Comparison of ENCODE assay signal across 1 cellular context in the genomic region with DNA sequence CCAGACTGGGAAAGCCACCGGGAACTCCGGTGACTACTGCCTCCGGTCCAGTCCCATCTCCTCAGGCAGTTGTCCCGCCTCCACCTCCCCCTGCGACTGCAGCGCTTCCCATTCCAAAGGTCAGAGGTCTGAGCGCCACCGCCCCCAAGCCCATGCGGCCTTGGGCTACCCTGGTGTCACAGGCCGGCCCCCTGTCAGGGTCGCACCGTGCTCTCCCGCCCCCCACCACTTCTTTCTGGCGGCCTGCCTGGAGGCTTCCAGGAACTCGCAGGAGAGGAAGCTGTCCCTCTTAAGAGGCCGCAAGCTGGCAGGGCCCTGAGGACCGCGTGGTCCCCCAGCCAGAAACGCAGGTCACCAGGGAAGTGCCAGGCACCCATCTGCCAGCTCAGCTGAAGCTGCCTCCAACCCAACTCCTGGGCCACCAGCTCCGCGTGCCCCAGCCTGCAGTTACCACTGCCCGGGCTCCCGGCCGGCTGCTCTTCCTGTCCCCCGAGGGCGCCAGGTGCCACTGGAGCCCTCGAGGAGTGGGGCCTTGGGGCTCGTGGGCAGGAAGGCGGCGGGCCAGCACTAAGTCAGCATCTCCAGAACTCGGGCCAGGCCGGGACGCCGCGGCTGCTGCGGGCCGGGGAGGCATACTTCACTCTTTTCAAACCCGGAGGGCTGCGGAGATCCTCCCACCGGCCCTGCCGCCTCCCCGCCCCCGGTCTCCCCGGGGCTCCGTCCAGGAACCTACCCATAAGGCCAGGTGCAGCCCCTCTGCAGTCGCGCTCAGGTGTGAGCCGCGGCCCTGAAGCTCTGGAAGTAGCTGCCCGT.
TF ChIP-seq lines count a peak whose summit lies in the region.

No MANE protein-coding gene starts in this region.

TF ChIP-seq in HepG2, 621 proteins besides CTCF, POLR2A, EP300 and RAD21 (continued from another document and continues in another):
- peak; percentile 38; the same call in 1 of the 2 replicates for TF ChIP-seq ZBTB14 (CRISPR knock-in tag; IDR thresholded peaks at IDR 0.05)
- peak; percentile 96; the same call in 1 of the 2 replicates for TF ChIP-seq ZNF761 (CRISPR knock-in tag; conservative IDR thresholded peaks at IDR 0.05)
- peak; percentile 87; the same call in 1 of the 2 replicates for TF ChIP-seq ZSCAN29 (CRISPR knock-in tag; conservative IDR thresholded peaks at IDR 0.05)
- no peak for TF ChIP-seq TCF7L2 (IDR thresholded peaks at IDR 0.05; ENCODE audit: low read depth, low read length)
- peak; percentile 99 for TF ChIP-seq HIVEP1 (CRISPR knock-in tag; IDR thresholded peaks at IDR 0.05)
- TF ChIP-seq KLF16 (CRISPR knock-in tag; IDR thresholded peaks at IDR 0.05) = peak; percentile 58 to 91; a peak in 2 of 4 replicates
- peak; percentile 99 for TF ChIP-seq NRL (CRISPR knock-in tag; IDR thresholded peaks at IDR 0.05; ENCODE audit: borderline replicate concordance)
- TF ChIP-seq, protein P1, sequence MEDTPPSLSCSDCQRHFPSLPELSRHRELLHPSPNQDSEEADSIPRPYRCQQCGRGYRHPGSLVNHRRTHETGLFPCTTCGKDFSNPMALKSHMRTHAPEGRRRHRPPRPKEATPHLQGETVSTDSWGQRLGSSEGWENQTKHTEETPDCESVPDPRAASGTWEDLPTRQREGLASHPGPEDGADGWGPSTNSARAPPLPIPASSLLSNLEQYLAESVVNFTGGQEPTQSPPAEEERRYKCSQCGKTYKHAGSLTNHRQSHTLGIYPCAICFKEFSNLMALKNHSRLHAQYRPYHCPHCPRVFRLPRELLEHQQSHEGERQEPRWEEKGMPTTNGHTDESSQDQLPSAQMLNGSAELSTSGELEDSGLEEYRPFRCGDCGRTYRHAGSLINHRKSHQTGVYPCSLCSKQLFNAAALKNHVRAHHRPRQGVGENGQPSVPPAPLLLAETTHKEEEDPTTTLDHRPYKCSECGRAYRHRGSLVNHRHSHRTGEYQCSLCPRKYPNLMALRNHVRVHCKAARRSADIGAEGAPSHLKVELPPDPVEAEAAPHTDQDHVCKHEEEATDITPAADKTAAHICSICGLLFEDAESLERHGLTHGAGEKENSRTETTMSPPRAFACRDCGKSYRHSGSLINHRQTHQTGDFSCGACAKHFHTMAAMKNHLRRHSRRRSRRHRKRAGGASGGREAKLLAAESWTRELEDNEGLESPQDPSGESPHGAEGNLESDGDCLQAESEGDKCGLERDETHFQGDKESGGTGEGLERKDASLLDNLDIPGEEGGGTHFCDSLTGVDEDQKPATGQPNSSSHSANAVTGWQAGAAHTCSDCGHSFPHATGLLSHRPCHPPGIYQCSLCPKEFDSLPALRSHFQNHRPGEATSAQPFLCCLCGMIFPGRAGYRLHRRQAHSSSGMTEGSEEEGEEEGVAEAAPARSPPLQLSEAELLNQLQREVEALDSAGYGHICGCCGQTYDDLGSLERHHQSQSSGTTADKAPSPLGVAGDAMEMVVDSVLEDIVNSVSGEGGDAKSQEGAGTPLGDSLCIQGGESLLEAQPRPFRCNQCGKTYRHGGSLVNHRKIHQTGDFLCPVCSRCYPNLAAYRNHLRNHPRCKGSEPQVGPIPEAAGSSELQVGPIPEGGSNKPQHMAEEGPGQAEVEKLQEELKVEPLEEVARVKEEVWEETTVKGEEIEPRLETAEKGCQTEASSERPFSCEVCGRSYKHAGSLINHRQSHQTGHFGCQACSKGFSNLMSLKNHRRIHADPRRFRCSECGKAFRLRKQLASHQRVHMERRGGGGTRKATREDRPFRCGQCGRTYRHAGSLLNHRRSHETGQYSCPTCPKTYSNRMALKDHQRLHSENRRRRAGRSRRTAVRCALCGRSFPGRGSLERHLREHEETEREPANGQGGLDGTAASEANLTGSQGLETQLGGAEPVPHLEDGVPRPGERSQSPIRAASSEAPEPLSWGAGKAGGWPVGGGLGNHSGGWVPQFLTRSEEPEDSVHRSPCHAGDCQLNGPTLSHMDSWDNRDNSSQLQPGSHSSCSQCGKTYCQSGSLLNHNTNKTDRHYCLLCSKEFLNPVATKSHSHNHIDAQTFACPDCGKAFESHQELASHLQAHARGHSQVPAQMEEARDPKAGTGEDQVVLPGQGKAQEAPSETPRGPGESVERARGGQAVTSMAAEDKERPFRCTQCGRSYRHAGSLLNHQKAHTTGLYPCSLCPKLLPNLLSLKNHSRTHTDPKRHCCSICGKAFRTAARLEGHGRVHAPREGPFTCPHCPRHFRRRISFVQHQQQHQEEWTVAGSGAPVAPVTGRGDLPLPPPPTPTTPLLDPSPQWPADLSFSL (CRISPR knock-in tag; IDR thresholded peaks at IDR 0.05) = no peak; the same call in 1 of the 2 replicates
- no peak for TF ChIP-seq HNF1A (IDR thresholded peaks at IDR 0.05; ENCODE audit: low read depth)
- peak; percentile 89; the same call in 1 of the 2 replicates for TF ChIP-seq HNF1A (CRISPR knock-in tag; IDR thresholded peaks at IDR 0.05; ENCODE audit: borderline replicate concordance)
- TF ChIP-seq ZNF431 (CRISPR knock-in tag; IDR thresholded peaks at IDR 0.05; ENCODE audit: borderline replicate concordance, low read depth) = no peak
- TF ChIP-seq POLR2G (IDR thresholded peaks at IDR 0.05; ENCODE audit: low read depth, low read length) = peak; percentile 95
- TF ChIP-seq SALL1 (CRISPR knock-in tag; IDR thresholded peaks at IDR 0.05) = peak; percentile 97
- peak; percentile 86; the same call in 1 of the 2 replicates for TF ChIP-seq ZNF333 (CRISPR knock-in tag; IDR thresholded peaks at IDR 0.05; ENCODE audit: borderline replicate concordance)
- peak; percentile 69; the same call in 1 of the 2 replicates for TF ChIP-seq ZNF354B (CRISPR knock-in tag; IDR thresholded peaks at IDR 0.05)
- no peak for TF ChIP-seq GABPA (IDR thresholded peaks at IDR 0.05; ENCODE audit: low read depth, low read length)
- peak; percentile 69 for TF ChIP-seq GABPA (CRISPR knock-in tag; IDR thresholded peaks at IDR 0.05; ENCODE audit: low read depth)
- no peak for TF ChIP-seq ZNF816 (CRISPR knock-in tag; IDR thresholded peaks at IDR 0.05; ENCODE audit: borderline replicate concordance)
- peak; percentile 94 for TF ChIP-seq ZNF264 (CRISPR knock-in tag; IDR thresholded peaks at IDR 0.05)
- TF ChIP-seq ZNF839 (CRISPR knock-in tag; IDR thresholded peaks at IDR 0.05; ENCODE audit: borderline replicate concordance) = peak; percentile 34
- TF ChIP-seq ARID2 (CRISPR knock-in tag; IDR thresholded peaks at IDR 0.05; ENCODE audit: borderline replicate concordance) = no peak
- TF ChIP-seq ZFP36 (IDR thresholded peaks at IDR 0.05; ENCODE audit: borderline replicate concordance, low read depth, low read length, partially characterized antibody) = no peak
- TF ChIP-seq AKAP8 (CRISPR knock-in tag; IDR thresholded peaks at IDR 0.05) = peak; percentile 67; the same call in 1 of the 2 replicates
- TF ChIP-seq TOPORS (CRISPR knock-in tag; IDR thresholded peaks at IDR 0.05) = peak; percentile 80; the same call in 1 of the 2 replicates
- TF ChIP-seq ZBTB4 (CRISPR knock-in tag; IDR thresholded peaks at IDR 0.05; ENCODE audit: borderline replicate concordance) = peak; percentile 94
- TF ChIP-seq, protein P2, sequence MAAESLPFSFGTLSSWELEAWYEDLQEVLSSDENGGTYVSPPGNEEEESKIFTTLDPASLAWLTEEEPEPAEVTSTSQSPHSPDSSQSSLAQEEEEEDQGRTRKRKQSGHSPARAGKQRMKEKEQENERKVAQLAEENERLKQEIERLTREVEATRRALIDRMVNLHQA (CRISPR knock-in tag; IDR thresholded peaks at IDR 0.05) = no peak
- peak; percentile 67; the same call in 1 of the 2 replicates for TF ChIP-seq TEAD2 (CRISPR knock-in tag; IDR thresholded peaks at IDR 0.05)
- 0 out of 2 replicates have a peak, but pooled peaks have one; percentile 43 for TF ChIP-seq PREB (CRISPR knock-in tag; IDR thresholded peaks at IDR 0.05)
- peak; percentile 96 for TF ChIP-seq RBFOX2 (IDR thresholded peaks at IDR 0.05; ENCODE audit: low read depth, low read length)
- peak; percentile 98 for TF ChIP-seq NFATC3 (CRISPR knock-in tag; IDR thresholded peaks at IDR 0.05)
- TF ChIP-seq CREBL2 (CRISPR knock-in tag; IDR thresholded peaks at IDR 0.05; ENCODE audit: borderline replicate concordance) = peak; percentile 83; the same call in 1 of the 2 replicates
- peak; percentile 87 for TF ChIP-seq EEA1 (CRISPR knock-in tag; IDR thresholded peaks at IDR 0.05; ENCODE audit: borderline replicate concordance)
- TF ChIP-seq, protein P3, sequence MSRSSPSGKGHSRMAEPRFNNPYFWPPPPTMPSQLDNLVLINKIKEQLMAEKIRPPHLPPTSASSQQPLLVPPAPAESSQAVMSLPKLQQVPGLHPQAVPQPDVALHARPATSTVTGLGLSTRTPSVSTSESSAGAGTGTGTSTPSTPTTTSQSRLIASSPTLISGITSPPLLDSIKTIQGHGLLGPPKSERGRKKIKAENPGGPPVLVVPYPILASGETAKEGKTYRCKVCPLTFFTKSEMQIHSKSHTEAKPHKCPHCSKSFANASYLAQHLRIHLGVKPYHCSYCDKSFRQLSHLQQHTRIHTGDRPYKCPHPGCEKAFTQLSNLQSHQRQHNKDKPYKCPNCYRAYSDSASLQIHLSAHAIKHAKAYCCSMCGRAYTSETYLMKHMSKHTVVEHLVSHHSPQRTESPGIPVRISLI (CRISPR knock-in tag; IDR thresholded peaks at IDR 0.05; ENCODE audit: borderline replicate concordance) = 0 out of 2 replicates have a peak, but pooled peaks have one; percentile 65
- peak; percentile 87 for TF ChIP-seq EED (CRISPR knock-in tag; IDR thresholded peaks at IDR 0.05)
- no peak for TF ChIP-seq ZBTB34 (CRISPR knock-in tag; IDR thresholded peaks at IDR 0.05)
